Comparison of ENCODE assay signal across 28 cellular contexts in the genomic region with DNA sequence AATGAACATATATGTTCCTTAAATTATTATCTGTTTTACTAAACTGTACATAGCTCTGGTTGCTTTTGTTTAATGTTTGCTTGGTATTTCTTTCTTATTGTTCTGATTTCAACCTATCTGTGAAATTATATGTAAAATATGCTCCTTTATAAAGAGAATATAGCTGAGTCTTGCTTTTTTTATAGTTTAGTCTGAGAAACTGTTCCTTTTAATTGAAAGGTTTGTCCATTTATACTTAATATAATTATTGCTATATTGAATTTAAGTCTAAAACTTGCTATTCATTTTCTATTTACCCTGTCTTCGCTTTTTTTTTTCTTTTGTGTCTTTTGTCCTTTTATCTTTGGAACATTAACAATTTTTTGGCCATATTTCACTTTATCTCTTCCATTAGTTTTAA.
DNase-seq lines count a peak whose midpoint lies in the region; ATAC-seq, FAIRE-seq and TF ChIP-seq lines count a peak whose summit lies in the region.
"Had no signal": no experiment of that assay in that cellular context is flagged by ENCODE, and none has a peak within 500 bp of the region (broad histone marks: within the 10 kb centered on the region; RNA-seq: fewer than 3 reads in every experiment).

No MANE protein-coding gene starts in this region.

- no peaks in the 10 kb centered on the region for H4K20me1 ChIP-seq in K562 (replicated peaks; ENCODE audit: control insufficient read depth, insufficient read depth, low read length)
- H4K20me1 ChIP-seq: BLaER1; BLaER1 treated with 17β-estradiol and CSF1 and Interleukin-3, amounts not matched to agents 10 nM and 100 nM had no signal

- FAIRE-seq in K562 (lab: Jason Lieb, UNC) = no peak
- FAIRE-seq: A549, D721Med had no signal

- TF ChIP-seq CTCF in K562 (IDR thresholded peaks at IDR 0.05 in 2 of 3, conservative IDR thresholded peaks at IDR 0.05 in 1 of 3; ENCODE audit: insufficient read depth in 2 of 3, low read depth in 1 of 3, low read length in 3 of 3) = no peak

- in situ Hi-C loops in K562 (cut with MboI) = no loop called here

- no peak for TF ChIP-seq RAD21 in K562 (CRISPR knock-in tag; conservative IDR thresholded peaks at IDR 0.05 in 1 of 2, IDR thresholded peaks at IDR 0.05 in 1 of 2)

- no peak overlapping the region for H2AFZ ChIP-seq in K562 (ENCODE audit: low read depth, low read length)

- no peaks in the 10 kb centered on the region for H3K27me3 ChIP-seq in K562 (ENCODE audit: control insufficient read depth in 2 of 2, insufficient read depth in 2 of 2, low read length in 2 of 2)
- H3K27me3 ChIP-seq: BE2C; BLaER1; BLaER1 treated with 17β-estradiol and CSF1 and Interleukin-3, amounts not matched to agents 10 nM and 100 nM had no signal

- CTCF ChIA-PET in K562 (lab: Yijun Ruan, JAX; ENCODE audit: low intra/inter-chr PET ratio) = no interaction called here

- no peaks in the 10 kb centered on the region for H3K79me2 ChIP-seq in K562 (ENCODE audit: control insufficient read depth, insufficient read depth, low read length)

- ATAC-seq in K562 (no peak), HG03521 (IDR thresholded peaks at IDR 0.05; ENCODE audit: unreplicated experiment) (no peak)
- ATAC-seq: A549; CD8-positive, alpha-beta T cell had no signal

- H3K9me3 ChIP-seq in K562 (replicated peaks; ENCODE audit: control insufficient read depth, insufficient read depth, low read depth, low read length) = no peaks in the 10 kb centered on the region
- H3K9me3 ChIP-seq: A549, BE2C, BLaER1, Caco-2 had no signal

- BruUV-seq in K562 (replicated peaks; lab: Mats Ljungman, UMichigan) = no TSS peak

- no peaks in the 10 kb centered on the region for H3K9me1 ChIP-seq in K562 (ENCODE audit: control insufficient read depth, insufficient read depth, low read length)

- H3K4me3 ChIP-seq in K562 = no peak overlapping the region
- H3K4me3 ChIP-seq: A549; BLaER1; BLaER1 treated with 17β-estradiol and CSF1 and Interleukin-3, amounts not matched to agents 10 nM and 100 nM had no signal

- TF ChIP-seq POLR2A in K562 (conservative IDR thresholded peaks at IDR 0.05) = no peak

- no peak overlapping the region for H3K27ac ChIP-seq in K562 (ENCODE audit: extremely low read depth, low read depth, low read length)
- H3K27ac ChIP-seq: 22Rv1; A549; BLaER1; BLaER1 treated with 17β-estradiol and CSF1 and Interleukin-3, amounts not matched to agents 10 nM and 100 nM; C4-2B had no signal

- no peak overlapping the region for H3K4me2 ChIP-seq in K562 (ENCODE audit: insufficient read depth, low read length)
- H3K4me2 ChIP-seq: A549; BLaER1; BLaER1 treated with 17β-estradiol and CSF1 and Interleukin-3, amounts not matched to agents 10 nM and 100 nM had no signal

- intact Hi-C loops in K562 (cut with micrococcal nuclease) = no loop called here

- TF ChIP-seq EP300 in K562 (IDR thresholded peaks at IDR 0.05; ENCODE audit: low read length) = no peak

- no peak overlapping the region for H3K9ac ChIP-seq in K562 (ENCODE audit: insufficient read depth in 1 of 2, low read depth in 2 of 2, low read length in 2 of 2)
- H3K9ac ChIP-seq: BLaER1; BLaER1 treated with 17β-estradiol and CSF1 and Interleukin-3, amounts not matched to agents 10 nM and 100 nM had no signal

- WGBS in K562 (ENCODE audit: insufficient coverage, low coverage, missing lambda C conversion rate) = 0% methylated on average over 1 of the region's 1 CpG

- DNase-seq in K562 (ENCODE audit: extremely low read depth in 1 of 4, low spot score in 3 of 4) = no peak
- DNase-seq: 8988T; ACHN; AML-193; BE2C; C1 segment of cervical spinal cord; Caco-2; Calu3; CD4-positive, alpha-beta memory T cell; CD4-positive, alpha-beta T cell; CD4-positive, CD25-positive, alpha-beta regulatory T cell; CD8-positive, alpha-beta memory T cell; CD8-positive, alpha-beta T cell; COR-L47; DMS 273 treated with DMSO at 0.1 percent for 48 hours; DMS153; DMS53; DMS79; DMS79 treated with DMSO at 0.1 percent for 48 hours; DND-41; EL had no signal

- POLR2A ChIA-PET in K562 (lab: Yijun Ruan, JAX) = no interaction called here

- no peaks in the 10 kb centered on the region for H3K36me3 ChIP-seq in K562 (ENCODE audit: control insufficient read depth, insufficient read depth, low read length)
- H3K36me3 ChIP-seq: BE2C; BLaER1; BLaER1 treated with 17β-estradiol and CSF1 and Interleukin-3, amounts not matched to agents 10 nM and 100 nM had no signal

- H3K4me1 ChIP-seq in K562 (replicated peaks in 1 of 2; ENCODE audit: control insufficient read depth in 2 of 2, insufficient read depth in 2 of 2, low read length in 2 of 2) = no peaks in the 10 kb centered on the region
- H3K4me1 ChIP-seq: A549; BE2C; BLaER1; BLaER1 treated with 17β-estradiol and CSF1 and Interleukin-3, amounts not matched to agents 10 nM and 100 nM; Caco-2 had no signal

TF ChIP-seq in K562, 482 proteins besides CTCF, POLR2A, EP300 and RAD21:
- TF ChIP-seq C11orf30 (IDR thresholded peaks at IDR 0.05; ENCODE audit: low read depth) = peak; percentile 28; the same call in 1 of the 2 replicates
- no peak for TF ChIP-seq PHF8 (IDR thresholded peaks at IDR 0.05; ENCODE audit: borderline replicate concordance, low read length)
- TF ChIP-seq ZBTB7A (IDR thresholded peaks at IDR 0.05; ENCODE audit: borderline replicate concordance, control insufficient read depth, low read depth, low read length) = no peak
- peak; percentile 62 for TF ChIP-seq ZNF316 (IDR thresholded peaks at IDR 0.05)
- no peak for TF ChIP-seq SNRNP70 (optimal IDR thresholded peaks at IDR 0.05; ENCODE audit: low read depth, low read length)
- no peak for TF ChIP-seq BACH1 (tag; IDR thresholded peaks at IDR 0.05)
- no peak for TF ChIP-seq MEF2D (tag; conservative IDR thresholded peaks at IDR 0.05; ENCODE audit: low read depth)
- no peak for TF ChIP-seq NR2F6 (CRISPR knock-in tag; IDR thresholded peaks at IDR 0.05)
- TF ChIP-seq NR4A1 (CRISPR knock-in tag; IDR thresholded peaks at IDR 0.05) = no peak
- TF ChIP-seq NR4A1 (tag; IDR thresholded peaks at IDR 0.05) = no peak
- TF ChIP-seq, protein P1, sequence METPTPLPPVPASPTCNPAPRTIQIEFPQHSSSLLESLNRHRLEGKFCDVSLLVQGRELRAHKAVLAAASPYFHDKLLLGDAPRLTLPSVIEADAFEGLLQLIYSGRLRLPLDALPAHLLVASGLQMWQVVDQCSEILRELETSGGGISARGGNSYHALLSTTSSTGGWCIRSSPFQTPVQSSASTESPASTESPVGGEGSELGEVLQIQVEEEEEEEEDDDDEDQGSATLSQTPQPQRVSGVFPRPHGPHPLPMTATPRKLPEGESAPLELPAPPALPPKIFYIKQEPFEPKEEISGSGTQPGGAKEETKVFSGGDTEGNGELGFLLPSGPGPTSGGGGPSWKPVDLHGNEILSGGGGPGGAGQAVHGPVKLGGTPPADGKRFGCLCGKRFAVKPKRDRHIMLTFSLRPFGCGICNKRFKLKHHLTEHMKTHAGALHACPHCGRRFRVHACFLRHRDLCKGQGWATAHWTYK (CRISPR knock-in tag; IDR thresholded peaks at IDR 0.05) = no peak
- TF ChIP-seq RBM17 (IDR thresholded peaks at IDR 0.05; ENCODE audit: borderline replicate concordance, low read depth, low read length) = no peak
- TF ChIP-seq RUNX1 (IDR thresholded peaks at IDR 0.05; ENCODE audit: low read depth) = no peak
- TF ChIP-seq PRMT5 (CRISPR knock-in tag; IDR thresholded peaks at IDR 0.05) = no peak
- TF ChIP-seq PYGO2 (tag; IDR thresholded peaks at IDR 0.05) = no peak
- peak; percentile 78 for TF ChIP-seq ZNF507 (tag; conservative IDR thresholded peaks at IDR 0.05)
- no peak for TF ChIP-seq KDM1A (IDR thresholded peaks at IDR 0.05)
- TF ChIP-seq PTBP1 (IDR thresholded peaks at IDR 0.05; ENCODE audit: low read depth, low read length) = no peak
- TF ChIP-seq, protein P2, sequence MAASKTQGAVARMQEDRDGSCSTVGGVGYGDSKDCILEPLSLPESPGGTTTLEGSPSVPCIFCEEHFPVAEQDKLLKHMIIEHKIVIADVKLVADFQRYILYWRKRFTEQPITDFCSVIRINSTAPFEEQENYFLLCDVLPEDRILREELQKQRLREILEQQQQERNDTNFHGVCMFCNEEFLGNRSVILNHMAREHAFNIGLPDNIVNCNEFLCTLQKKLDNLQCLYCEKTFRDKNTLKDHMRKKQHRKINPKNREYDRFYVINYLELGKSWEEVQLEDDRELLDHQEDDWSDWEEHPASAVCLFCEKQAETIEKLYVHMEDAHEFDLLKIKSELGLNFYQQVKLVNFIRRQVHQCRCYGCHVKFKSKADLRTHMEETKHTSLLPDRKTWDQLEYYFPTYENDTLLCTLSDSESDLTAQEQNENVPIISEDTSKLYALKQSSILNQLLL (CRISPR knock-in tag; IDR thresholded peaks at IDR 0.05; ENCODE audit: borderline replicate concordance) = no peak
- TF ChIP-seq BRCA1 (IDR thresholded peaks at IDR 0.05) = no peak
- TF ChIP-seq BRCA1 (CRISPR knock-in tag; IDR thresholded peaks at IDR 0.05) = no peak
- TF ChIP-seq, protein P3, sequence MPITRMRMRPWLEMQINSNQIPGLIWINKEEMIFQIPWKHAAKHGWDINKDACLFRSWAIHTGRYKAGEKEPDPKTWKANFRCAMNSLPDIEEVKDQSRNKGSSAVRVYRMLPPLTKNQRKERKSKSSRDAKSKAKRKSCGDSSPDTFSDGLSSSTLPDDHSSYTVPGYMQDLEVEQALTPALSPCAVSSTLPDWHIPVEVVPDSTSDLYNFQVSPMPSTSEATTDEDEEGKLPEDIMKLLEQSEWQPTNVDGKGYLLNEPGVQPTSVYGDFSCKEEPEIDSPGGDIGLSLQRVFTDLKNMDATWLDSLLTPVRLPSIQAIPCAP (CRISPR knock-in tag; IDR thresholded peaks at IDR 0.05; ENCODE audit: borderline replicate concordance) = no peak
